ENCODE assay signal across 9 cellular contexts in genomic region chr12:48542300-48542928, GRCh38. TPM values are rescaled to one million over a fixed set of nuclear protein-coding genes. Genes with fewer than 3 reads are reported as not detected.
DNase-seq lines count a peak whose midpoint lies in the region; ATAC-seq and TF ChIP-seq lines count a peak whose summit lies in the region.
"Had no signal": no experiment of that assay in that cellular context is flagged by ENCODE, and none has a peak within 500 bp of the region (broad histone marks: within the 10 kb centered on the region; RNA-seq: fewer than 3 reads in every experiment).

No MANE protein-coding gene starts in this region.

- no peak for ATAC-seq in GM18873 (IDR thresholded peaks at IDR 0.05; ENCODE audit: low FRiP score, unreplicated experiment)
- no peak for ATAC-seq in GM21529 (IDR thresholded peaks at IDR 0.05; ENCODE audit: unreplicated experiment)

- 48 to 63% (median 50%) methylated on average over 8 of the region's 8 CpGs for WGBS in spleen, 5 donors

- no peak overlapping the region for H3K27ac ChIP-seq in fibroblast of lung (ENCODE audit: insufficient read depth, low read length)
- no peak overlapping the region for H3K27ac ChIP-seq in spleen

- H3K9me3 ChIP-seq in fibroblast of lung (ENCODE audit: control insufficient read depth, insufficient read depth, low read depth, low read length) (no peaks in the 10 kb centered on the region), spleen (peaks cover 0 to under 1% (median 0%) of the 10 kb centered on the region in 8 donors)

- H3K27me3 Mint-ChIP-seq in activated CD4-positive, alpha-beta T cell treated with anti-CD3 and anti-CD28 coated beads, Interleukin-2, amount 10 ng/mL, durations not matched to agents 7 days and 5 days: peaks cover 11% of the 10 kb centered on the region

- no peak overlapping the region for H3K27ac Mint-ChIP-seq in activated CD4-positive, alpha-beta T cell treated with anti-CD3 and anti-CD28 coated beads, Interleukin-2, amount 10 ng/mL, durations not matched to agents 7 days and 5 days

- DNase-seq in NCI-H345 (lab: John Stamatoyannopoulos, UW): peak; percentile 0
- DNase-seq in NCI-H345 treated with DMSO at 0.1 percent for 48 hours (lab: John Stamatoyannopoulos, UW; ENCODE audit: unreplicated experiment): no peak
- peak; percentile 66 for DNase-seq in NAMALWA (ENCODE audit: low spot score)
- DNase-seq in activated CD4-positive, alpha-beta T cell treated with anti-CD3 and anti-CD28 coated beads, Interleukin-2, amount 10 ng/mL, durations not matched to agents 7 days and 5 days: peak; percentile 57
- DNase-seq in fibroblast of lung (ENCODE audit: low read depth in 2 of 2): peak; percentile 11 to 27
- DNase-seq in spleen: no peak

- no peak overlapping the region for H3K4me3 ChIP-seq in fibroblast of lung (replicated peaks in 1 of 4; ENCODE audit: control extremely low read depth in 1 of 4, insufficient read depth in 1 of 4, low read depth in 3 of 4, low read length in 4 of 4)
- no peak overlapping the region for H3K4me3 ChIP-seq in spleen

- no peaks in the 10 kb centered on the region for H3K4me1 ChIP-seq in fibroblast of lung (ENCODE audit: control insufficient read depth, extremely low read depth, insufficient read depth, low read length)
- H3K4me1 ChIP-seq in spleen: no peaks in the 10 kb centered on the region

- H3K9ac ChIP-seq in fibroblast of lung (ENCODE audit: insufficient read depth, low read length): no peak overlapping the region

- H3K4me1 Mint-ChIP-seq in activated CD4-positive, alpha-beta T cell treated with anti-CD3 and anti-CD28 coated beads, Interleukin-2, amount 10 ng/mL, durations not matched to agents 7 days and 5 days: peaks cover 1% of the 10 kb centered on the region

- no peak overlapping the region for H2AFZ ChIP-seq in fibroblast of lung (ENCODE audit: low read length)

- no peaks in the 10 kb centered on the region for H3K9me3 Mint-ChIP-seq in activated CD4-positive, alpha-beta T cell treated with anti-CD3 and anti-CD28 coated beads, Interleukin-2, amount 10 ng/mL, durations not matched to agents 7 days and 5 days

- H3K36me3 Mint-ChIP-seq in activated CD4-positive, alpha-beta T cell treated with anti-CD3 and anti-CD28 coated beads, Interleukin-2, amount 10 ng/mL, durations not matched to agents 7 days and 5 days (ENCODE audit: low read depth): no peaks in the 10 kb centered on the region

- POLR2A ChIA-PET in activated CD4-positive, alpha-beta T cell treated with anti-CD3 and anti-CD28 coated beads, Interleukin-2, amount 10 ng/mL, durations not matched to agents 7 days and 5 days (lab: Charles Lee): interaction anchor here (0.6 kb wide), 1 partner anchor 76 kb away, joined by 3 read pairs; no protein-coding TSS in a partner anchor

- H3K79me2 ChIP-seq in fibroblast of lung (ENCODE audit: control insufficient read depth, insufficient read depth, low read length): no peaks in the 10 kb centered on the region

- no peaks in the 10 kb centered on the region for H3K36me3 ChIP-seq in fibroblast of lung (ENCODE audit: control insufficient read depth, insufficient read depth, low read length)
- H3K36me3 ChIP-seq in spleen: no peaks in the 10 kb centered on the region

- intact Hi-C loops in spleen (cut with DNase I; ENCODE audit: low total_unique reads): loop anchor here (2.0 to 5.0 kb wide), 2 partner anchors 76 to 255 kb away; no protein-coding TSS in a partner anchor

- TF ChIP-seq CTCF in fibroblast of lung (conservative IDR thresholded peaks at IDR 0.05 in 1 of 2, IDR thresholded peaks at IDR 0.05 in 1 of 2; ENCODE audit: low read depth in 1 of 2, low read length in 2 of 2) (peak; percentile 68 to 74), spleen (IDR thresholded peaks at IDR 0.05 in 8 of 11, conservative IDR thresholded peaks at IDR 0.05 in 3 of 11) (peak in 8 of 11 experiments; percentile 32 to 66 (median 51))

- no peaks in the 10 kb centered on the region for H4K20me1 ChIP-seq in fibroblast of lung (ENCODE audit: control insufficient read depth, extremely low read depth, insufficient read depth, low read length)

- no peak for TF ChIP-seq POLR2A in spleen (IDR thresholded peaks at IDR 0.05)

- no peak overlapping the region for H3K4me2 ChIP-seq in fibroblast of lung (ENCODE audit: extremely low read depth, insufficient read depth, low read length)

- CTCF ChIA-PET in activated CD4-positive, alpha-beta T cell treated with anti-CD3 and anti-CD28 coated beads, Interleukin-2, amount 10 ng/mL, durations not matched to agents 7 days and 5 days (lab: Charles Lee): interaction anchor here (0.6 to 1.5 kb wide), 6 partner anchors 23 to 1868 kb away, joined by 3 to 6 read pairs (median 4); partner anchors contain the start of gene KANSL2

- H3K27me3 ChIP-seq in fibroblast of lung (ENCODE audit: control insufficient read depth, insufficient read depth, low read length) (no peaks in the 10 kb centered on the region), spleen (replicated peaks in 1 of 7) (peaks cover 0 to 3% (median 0%) of the 10 kb centered on the region in 7 donors)

- no peak overlapping the region for H3K4me3 Mint-ChIP-seq in activated CD4-positive, alpha-beta T cell treated with anti-CD3 and anti-CD28 coated beads, Interleukin-2, amount 10 ng/mL, durations not matched to agents 7 days and 5 days

RNA-seq across cellular contexts. Expression of gene OR8S1, which starts 17.0 kb away (rescaled TPM):
- total RNA-seq in activated CD4-positive, alpha-beta T cell treated with anti-CD3 and anti-CD28 coated beads, Interleukin-2, amount 10 ng/mL, durations not matched to agents 7 days and 5 days: not detected
- not detected in 2 replicates for total RNA-seq in fibroblast of lung
- polyA plus RNA-seq in fibroblast of lung: not detected in 2 replicates
- not detected in 2 replicates for polyA plus RNA-seq in fibroblast of lung (2012)
- not detected in 2 replicates for polyA minus RNA-seq in fibroblast of lung (ENCODE audit: low replicate concordance)
- not detected for total RNA-seq in spleen
- not detected for polyA plus RNA-seq in spleen
- total RNA-seq: urinary bladder had no signal
- polyA plus RNA-seq: urinary bladder had no signal

RNA-seq across cellular contexts. Expression of gene LALBA, which starts 27.4 kb away (rescaled TPM):
- total RNA-seq in activated CD4-positive, alpha-beta T cell treated with anti-CD3 and anti-CD28 coated beads, Interleukin-2, amount 10 ng/mL, durations not matched to agents 7 days and 5 days: not detected
- total RNA-seq in fibroblast of lung: not detected in 2 replicates
- polyA plus RNA-seq in fibroblast of lung: not detected in 2 replicates
- polyA plus RNA-seq in fibroblast of lung (2012): not detected in 2 replicates
- polyA minus RNA-seq in fibroblast of lung (ENCODE audit: low replicate concordance): not detected in 2 replicates
- not detected for total RNA-seq in spleen
- polyA plus RNA-seq in spleen: not detected
- total RNA-seq: urinary bladder had no signal
- polyA plus RNA-seq: urinary bladder had no signal

Comparison
In these comparisons a context has a peak if more than half of its experiments do, and no peak if none do; other contexts are left out.
1. DNase-seq: peak in NCI-H345 (single experiment), NAMALWA (single experiment), activated CD4-positive, alpha-beta T cell treated with anti-CD3 and anti-CD28 coated beads, Interleukin-2, amount 10 ng/mL, durations not matched to agents 7 days and 5 days (single experiment) and fibroblast of lung (2 of 2); none in NCI-H345 treated with DMSO at 0.1 percent for 48 hours (single experiment) and spleen (single experiment).